In genomic region chr14:102007916-102008418, GRCh38 we compare ENCODE assay signal across 18 cellular contexts. TPM values are rescaled to one million over a fixed set of nuclear protein-coding genes. Genes with fewer than 3 reads are reported as not detected.
DNase-seq lines count a peak whose midpoint lies in the region; ATAC-seq and TF ChIP-seq lines count a peak whose summit lies in the region.
"Had no signal": no experiment of that assay in that cellular context is flagged by ENCODE, and none has a peak within 500 bp of the region (broad histone marks: within the 10 kb centered on the region; RNA-seq: fewer than 3 reads in every experiment).

No MANE protein-coding gene starts in this region.

- no peak overlapping the region for H3K56ac ChIP-seq in mesendoderm (ENCODE audit: low read length)

- no peak overlapping the region for H4K8ac ChIP-seq in mesendoderm (ENCODE audit: low read depth, low read length)

- no peaks in the 10 kb centered on the region for H3K9me3 ChIP-seq in AG04450 (ENCODE audit: control insufficient read depth, insufficient read depth, low read length)
- H3K9me3 ChIP-seq in T-helper 17 cell (ENCODE audit: control insufficient read depth, low read length, poor library complexity, severe bottlenecking), result no peaks in the 10 kb centered on the region
- H3K9me3 ChIP-seq in gastrocnemius medialis, result no peaks in the 10 kb centered on the region
- H3K9me3 ChIP-seq in body of pancreas, result no peaks in the 10 kb centered on the region

- no peak overlapping the region for H4K5ac ChIP-seq in mesendoderm (ENCODE audit: low read length)

- POLR2A ChIA-PET in AG04450 (lab: Yijun Ruan, JAX), result no interaction called here

- no peak overlapping the region for H3K4me3 Mint-ChIP-seq in T-helper 17 cell
- H3K4me3 Mint-ChIP-seq: CD14-positive monocyte, HFFc6 had no signal

- peaks cover 6% of the 10 kb centered on the region for H3K36me3 Mint-ChIP-seq in T-helper 17 cell (ENCODE audit: low read depth)

- CTCF ChIA-PET in AG04450 (lab: Charles Lee), result no interaction called here

- WGBS in mesendoderm (ENCODE audit: extremely low coverage, insufficient coverage, low lambda C conversion rate), result no CpG with 5 or more reads among the region's 14 CpGs
- 92 to 93% methylated on average over 13 to 14 of the region's 14 CpGs for WGBS in body of pancreas, 2 donors

- no peak overlapping the region for H3K4me2 ChIP-seq in mesendoderm (ENCODE audit: low read length)

- no peaks in the 10 kb centered on the region for H3K27me3 Mint-ChIP-seq in T-helper 17 cell

- no peak overlapping the region for H2AK5ac ChIP-seq in mesendoderm (ENCODE audit: low read length)

- TF ChIP-seq CTCF in AG04450 (IDR thresholded peaks at IDR 0.05; ENCODE audit: low read depth, low read length) (no peak), gastrocnemius medialis (IDR thresholded peaks at IDR 0.05 in 4 of 5, conservative IDR thresholded peaks at IDR 0.05 in 1 of 5) (no peak), body of pancreas (IDR thresholded peaks at IDR 0.05) (no peak)

- H3K4me1 ChIP-seq in mesendoderm (ENCODE audit: control insufficient read depth, low read depth, low read length) (no peaks in the 10 kb centered on the region), gastrocnemius medialis (no peaks in the 10 kb centered on the region), body of pancreas (no peaks in the 10 kb centered on the region)

- no peak overlapping the region for H3K4me3 ChIP-seq in AG04450 (ENCODE audit: low read depth, low read length)
- H3K4me3 ChIP-seq in mesendoderm (ENCODE audit: low read length), result no peak overlapping the region
- no peak overlapping the region for H3K4me3 ChIP-seq in gastrocnemius medialis
- no peak overlapping the region for H3K4me3 ChIP-seq in body of pancreas

- no peaks in the 10 kb centered on the region for H3K79me2 ChIP-seq in mesendoderm (ENCODE audit: control insufficient read depth, insufficient read depth, low read length)

- H3K36me3 ChIP-seq in mesendoderm (ENCODE audit: control insufficient read depth, insufficient read depth, low read length) (peaks cover 35% of the 10 kb centered on the region), gastrocnemius medialis (peaks cover 14 to 100% of the 10 kb centered on the region in 2 donors), body of pancreas (replicated peaks in 1 of 2; ENCODE audit: insufficient read depth in 1 of 2, low read depth in 2 of 2) (peaks cover 35 to 76% of the 10 kb centered on the region in 2 donors)

- peak overlapping the region; percentile 11 for H3K27ac ChIP-seq in AG04450 (ENCODE audit: low read depth, low read length)
- no peak overlapping the region for H3K27ac ChIP-seq in mesendoderm (ENCODE audit: low read depth, low read length)
- no peak overlapping the region for H3K27ac ChIP-seq in gastrocnemius medialis
- H3K27ac ChIP-seq in body of pancreas, result no peak overlapping the region
- H3K27ac ChIP-seq: 22Rv1 had no signal

- in situ Hi-C loops in gastrocnemius medialis (cut with MboI; ENCODE audit: low sequenced_read_pairs in 4 of 4), result no loop called here

- H3K27me3 ChIP-seq in AG04450 (ENCODE audit: control insufficient read depth, insufficient read depth, low read length), result no peaks in the 10 kb centered on the region
- H3K27me3 ChIP-seq in mesendoderm (ENCODE audit: insufficient read depth, low read length, poor library complexity), result no peaks in the 10 kb centered on the region
- no peaks in the 10 kb centered on the region for H3K27me3 ChIP-seq in gastrocnemius medialis
- no peaks in the 10 kb centered on the region for H3K27me3 ChIP-seq in body of pancreas

- no peak for ATAC-seq in T-helper 17 cell
- no peak for ATAC-seq in gastrocnemius medialis
- no peak for ATAC-seq in body of pancreas
- ATAC-seq: Right ventricle myocardium inferior had no signal

- H2BK15ac ChIP-seq in mesendoderm (replicated peaks; ENCODE audit: low read depth), result no peak overlapping the region

- no peaks in the 10 kb centered on the region for H3K4me1 Mint-ChIP-seq in T-helper 17 cell
- H3K4me1 Mint-ChIP-seq: CD14-positive monocyte had no signal

- no peaks in the 10 kb centered on the region for H3K79me1 ChIP-seq in mesendoderm (ENCODE audit: low read length)

- no peak overlapping the region for H2BK120ac ChIP-seq in mesendoderm (ENCODE audit: low read depth, low read length)

- no peak overlapping the region for H3K18ac ChIP-seq in mesendoderm (ENCODE audit: low read length)

- TF ChIP-seq POLR2A in gastrocnemius medialis (IDR thresholded peaks at IDR 0.05) (no peak), body of pancreas (IDR thresholded peaks at IDR 0.05) (no peak)

- DNase-seq in NCI-H1417 (lab: John Stamatoyannopoulos, UW), result peak in 2 of 3 experiments; percentile 8 to 39
- no peak for DNase-seq in NCI-H1417 treated with DMSO at 0.1 percent for 48 hours (lab: John Stamatoyannopoulos, UW)
- no peak for DNase-seq in AG04450 (ENCODE audit: low read depth, low spot score)
- no peak for DNase-seq in T-helper 17 cell
- peak; percentile 25 for DNase-seq in mesendoderm
- no peak for DNase-seq in gastrocnemius medialis
- DNase-seq in body of pancreas, result no peak
- DNase-seq in cardiac septum (ENCODE audit: low spot score), result no peak
- DNase-seq: DMS79, HFFc6, Karpas-422, NCI-H1436 treated with DMSO at 0.1 percent for 48 hours, NCI-H2171, NCI-H446, NCI-H526 treated with DMSO at 0.1 percent for 48 hours had no signal

- no peak overlapping the region for H3K23ac ChIP-seq in mesendoderm (ENCODE audit: low read length)

- H2BK5ac ChIP-seq in mesendoderm (ENCODE audit: low read length), result no peak overlapping the region

- intact Hi-C loops in gastrocnemius medialis (cut with DNase I; ENCODE audit: low total_unique reads) (no loop called here), body of pancreas (cut with DNase I) (no loop called here), cardiac septum (cut with DNase I) (no loop called here)

- no peak overlapping the region for H3K9ac ChIP-seq in mesendoderm (ENCODE audit: low read length)

- H3K4ac ChIP-seq in mesendoderm (ENCODE audit: low read depth, low read length), result no peak overlapping the region

- H3K27ac Mint-ChIP-seq in T-helper 17 cell, result peak overlapping the region; percentile 45
- H3K27ac Mint-ChIP-seq: HFFc6 had no signal

RNA-seq across cellular contexts. Expression of gene DYNC1H1, which starts 43.6 kb away (rescaled TPM):
- polyA plus RNA-seq in AG04450 (2011; rRNA removed), result 189 and 300 TPM in 2 replicates
- polyA minus RNA-seq in AG04450 (2011; rRNA and poly(A)+ RNA removed), result 792 and 915 TPM in 2 replicates
- 100 to 1,000 TPM; 318 to 366 TPM for total RNA-seq in T-helper 17 cell
- polyA plus RNA-seq in mesendoderm (2013, experiment 1 of 2), result 56.1 TPM
- polyA plus RNA-seq in mesendoderm (2013, experiment 2 of 2), result 51.3 TPM
- 100 to 1,000 TPM; 486 to 737 (median 718) TPM for total RNA-seq in gastrocnemius medialis
- 100 to 1,000 TPM; 171 to 219 TPM for total RNA-seq in body of pancreas
- total RNA-seq in cardiac septum, result 575 TPM

Comparison
In these comparisons a context has a peak if more than half of its experiments do, and no peak if none do; other contexts are left out.
1. DNase-seq: peak in NCI-H1417 (2 of 3) and mesendoderm (single experiment); none in NCI-H1417 treated with DMSO at 0.1 percent for 48 hours (single experiment), AG04450 (single experiment), T-helper 17 cell (0 of 3), gastrocnemius medialis (0 of 2), body of pancreas (0 of 4) and cardiac septum (single experiment).